ENCODE assay signal across 28 cellular contexts in genomic region chr16:77955127-77955526, GRCh38.
A peak's percentile ranks its signal among the peaks of the same experiment; 100 is the strongest.
DNase-seq lines count a peak whose midpoint lies in the region; TF ChIP-seq lines count a peak whose summit lies in the region.
"Had no signal": no experiment of that assay in that cellular context is flagged by ENCODE, and none has a peak within 500 bp of the region (broad histone marks: within the 10 kb centered on the region; RNA-seq: fewer than 3 reads in every experiment).

No MANE protein-coding gene starts in this region.

- no peak overlapping the region for H3K4me3 Mint-ChIP-seq in endodermal cell
- H3K4me3 Mint-ChIP-seq: activated CD8-positive, alpha-beta T cell treated with anti-CD3 and anti-CD28 coated beads for 36 hours; activated T-helper 1 cell treated with anti-CD3 and anti-CD28 coated beads, Interleukin-12 subunit alpha, Interleukin-12 subunit beta, Interleukin-2, Interleukin-4 antibody, amounts not matched to agents 30 ng/mL and 10 ng/mL and 1 ng/mL, durations not matched to agents 14 hours and 24 hours and 36 hours; CD8-positive, alpha-beta memory T cell; T-helper 1 cell treated with Interleukin-12 subunit alpha and Interleukin-12 subunit beta and Interleukin-4 antibody, amounts not matched to agents 30 μg/mL and 1 μg/mL, for 36 hours had no signal

- peaks cover 6% of the 10 kb centered on the region for H3K27me3 Mint-ChIP-seq in endodermal cell (ENCODE audit: insufficient read depth)

- no peak overlapping the region for H3K27ac ChIP-seq in endodermal cell (ENCODE audit: low read depth, low read length)
- H3K27ac ChIP-seq: A549, left ventricle myocardium inferior, parathyroid adenoma, upper lobe of right lung had no signal

- H3K4me1 Mint-ChIP-seq in endodermal cell = peaks cover 5% of the 10 kb centered on the region
- H3K4me1 Mint-ChIP-seq: CD8-positive, alpha-beta memory T cell had no signal

- H3K4me1 ChIP-seq in endodermal cell (ENCODE audit: control insufficient read depth, insufficient read depth, low read length) = no peaks in the 10 kb centered on the region
- H3K4me1 ChIP-seq: A549, left ventricle myocardium inferior, parathyroid adenoma, upper lobe of right lung had no signal

- DNase-seq in NCI-H1436 (lab: John Stamatoyannopoulos, UW) = peak; percentile 12
- DNase-seq in NCI-H1436 treated with DMSO at 0.1 percent for 48 hours (lab: John Stamatoyannopoulos, UW) = no peak
- peak; percentile 28 for DNase-seq in COR-L47 (lab: John Stamatoyannopoulos, UW)
- peak; percentile 5 for DNase-seq in NCI-H345 treated with DMSO at 0.1 percent for 48 hours (lab: John Stamatoyannopoulos, UW; ENCODE audit: unreplicated experiment)
- no peak for DNase-seq in endodermal cell
- no peak for DNase-seq in Ammon's horn (ENCODE audit: low spot score)
- no peak for DNase-seq in pons (ENCODE audit: low spot score)
- DNase-seq in NCI-H2081 treated with DMSO at 0.1 percent for 48 hours (lab: John Stamatoyannopoulos, UW) = no peak
- DNase-seq: activated CD8-positive, alpha-beta memory T cell treated with anti-CD3 and anti-CD28 coated beads, Interleukin-2, amount 50 U/mL, for 48 hours; activated CD8-positive, alpha-beta T cell treated with anti-CD3 and anti-CD28 coated beads for 36 hours; activated naive CD4-positive, alpha-beta T cell treated with Interleukin-2 at 50 U/mL for 16 hours; AML-193; CD8-positive, alpha-beta memory T cell; central memory CD4-positive, alpha-beta T cell; Kasumi-1; left ventricle myocardium inferior; mesenchymal stem cell; NCI-H1930; NCI-H446 treated with DMSO at 0.1 percent for 48 hours; OCI-M1; small intestine; stimulated activated naive CD4-positive, alpha-beta T cell treated with Interleukin-2 at 50 U/mL for 16 hours; upper lobe of right lung had no signal

- H3K27me3 ChIP-seq in endodermal cell (ENCODE audit: control insufficient read depth, insufficient read depth, low read length, poor library complexity, severe bottlenecking) = no peaks in the 10 kb centered on the region
- H3K27me3 ChIP-seq: upper lobe of right lung had no signal

- no peaks in the 10 kb centered on the region for H3K9me3 ChIP-seq in endodermal cell (ENCODE audit: control insufficient read depth, low read length)
- H3K9me3 ChIP-seq: A549, left ventricle myocardium inferior, upper lobe of right lung had no signal

- TF ChIP-seq CTCF in endodermal cell (conservative IDR thresholded peaks at IDR 0.05) = peak; percentile 55

- no peak overlapping the region for H3K27ac Mint-ChIP-seq in endodermal cell
- H3K27ac Mint-ChIP-seq: activated CD8-positive, alpha-beta T cell treated with anti-CD3 and anti-CD28 coated beads for 36 hours; activated T-helper 1 cell treated with anti-CD3 and anti-CD28 coated beads, Interleukin-12 subunit alpha, Interleukin-12 subunit beta, Interleukin-2, Interleukin-4 antibody, amounts not matched to agents 30 ng/mL and 10 ng/mL and 1 ng/mL, durations not matched to agents 14 hours and 24 hours and 36 hours; T-helper 1 cell treated with Interleukin-12 subunit alpha and Interleukin-12 subunit beta and Interleukin-4 antibody, amounts not matched to agents 30 μg/mL and 1 μg/mL, for 36 hours had no signal

- H3K4me3 ChIP-seq in endodermal cell (ENCODE audit: low read length) = no peak overlapping the region
- H3K4me3 ChIP-seq: A549, GM12878, left ventricle myocardium inferior, upper lobe of right lung had no signal

- H3K36me3 ChIP-seq in endodermal cell (ENCODE audit: control insufficient read depth, insufficient read depth, low read length) = no peaks in the 10 kb centered on the region
- H3K36me3 ChIP-seq: left ventricle myocardium inferior, upper lobe of right lung had no signal

- no peaks in the 10 kb centered on the region for H3K9me3 Mint-ChIP-seq in endodermal cell
- H3K9me3 Mint-ChIP-seq: activated CD8-positive, alpha-beta T cell treated with anti-CD3 and anti-CD28 coated beads for 36 hours; activated T-helper 1 cell treated with anti-CD3 and anti-CD28 coated beads, Interleukin-12 subunit alpha, Interleukin-12 subunit beta, Interleukin-2, Interleukin-4 antibody, amounts not matched to agents 30 ng/mL and 10 ng/mL and 1 ng/mL, durations not matched to agents 14 hours and 24 hours and 36 hours; CD8-positive, alpha-beta memory T cell; T-helper 1 cell treated with Interleukin-12 subunit alpha and Interleukin-12 subunit beta and Interleukin-4 antibody, amounts not matched to agents 30 μg/mL and 1 μg/mL, for 36 hours had no signal

- H3K9ac ChIP-seq in endodermal cell (ENCODE audit: extremely low read depth, low read length, poor library complexity, severe bottlenecking) = no peak overlapping the region
- H3K9ac ChIP-seq: parathyroid adenoma had no signal

- WGBS in endodermal cell (ENCODE audit: insufficient coverage in 1 of 2, insufficient read length in 1 of 2), 2 experiments = 83 to 88% methylated on average over 6 to 8 of the region's 8 CpGs

- no peaks in the 10 kb centered on the region for H3K36me3 Mint-ChIP-seq in endodermal cell (ENCODE audit: low read depth)
- H3K36me3 Mint-ChIP-seq: CD8-positive, alpha-beta memory T cell had no signal

Comparison
In these comparisons a context has a peak if more than half of its experiments do, and no peak if none do; other contexts are left out.
1. DNase-seq: peak in NCI-H1436 (single experiment), COR-L47 (single experiment) and NCI-H345 treated with DMSO at 0.1 percent for 48 hours (single experiment); none in NCI-H1436 treated with DMSO at 0.1 percent for 48 hours (single experiment), endodermal cell (single experiment), Ammon's horn (single experiment), pons (single experiment) and NCI-H2081 treated with DMSO at 0.1 percent for 48 hours (single experiment).